ENCODE assay signal across 14 cellular contexts in genomic region chr14:89256273-89256672, GRCh38.
DNase-seq lines count a peak whose midpoint lies in the region; ATAC-seq, FAIRE-seq and TF ChIP-seq lines count a peak whose summit lies in the region.
"Had no signal": no experiment of that assay in that cellular context is flagged by ENCODE, and none has a peak within 500 bp of the region (broad histone marks: within the 10 kb centered on the region; RNA-seq: fewer than 3 reads in every experiment).

No MANE protein-coding gene starts in this region.

- H2BK120ac ChIP-seq in H1 (replicated peaks; ENCODE audit: low read depth, low read length) = no peak overlapping the region

- POLR2A ChIA-PET in H1 (lab: Charles Lee; ENCODE audit: partially characterized antibody) = no interaction called here

- H3K9ac ChIP-seq in H1 (replicated peaks in 1 of 4; ENCODE audit: extremely low read depth in 1 of 4, low read depth in 3 of 4, low read length in 3 of 4) = no peak overlapping the region

- intact Hi-C loops in left ventricle myocardium superior (cut with micrococcal nuclease) = no loop called here
- intact Hi-C loops in left cardiac atrium (cut with DNase I) = no loop called here
- intact Hi-C loops in vagina (cut with DNase I) = no loop called here

- no peak overlapping the region for H4K8ac ChIP-seq in H1 (ENCODE audit: extremely low read depth, insufficient read depth, low read length)

- no peak; a peak in 1 of 3 replicates for TF ChIP-seq POLR2A in H1 (IDR thresholded peaks at IDR 0.05; ENCODE audit: control extremely low read depth in 1 of 2, low read depth in 2 of 2, low read length in 2 of 2)
- no peak for TF ChIP-seq POLR2A in tibial nerve (IDR thresholded peaks at IDR 0.05)
- no peak for TF ChIP-seq POLR2A in vagina (IDR thresholded peaks at IDR 0.05)

- H3K27me3 ChIP-seq in H1 (replicated peaks in 1 of 4; ENCODE audit: control insufficient read depth in 3 of 4, extremely low read depth in 1 of 4, insufficient read depth in 3 of 4, low read length in 3 of 4) (no peaks in the 10 kb centered on the region), tibial nerve (no peaks in the 10 kb centered on the region), vagina (no peaks in the 10 kb centered on the region)

- no peak overlapping the region for H3K18ac ChIP-seq in H1 (ENCODE audit: extremely low read depth, low read length)

- H3K56ac ChIP-seq in H1 (replicated peaks; ENCODE audit: insufficient read length, low read depth, low read length) = no peak overlapping the region

- CTCF ChIA-PET in H1 (lab: Charles Lee; ENCODE audit: partially characterized antibody) = interaction anchor here (0.8 to 1.7 kb wide), 4 partner anchors 11 to 52 kb away, joined by 3 to 6 read pairs (median 3); no protein-coding TSS in a partner anchor

- no peak overlapping the region for H3K4ac ChIP-seq in H1 (replicated peaks; ENCODE audit: insufficient read length, low read depth, low read length)

- TF ChIP-seq EP300 in H1 (IDR thresholded peaks at IDR 0.05; ENCODE audit: borderline replicate concordance in 1 of 2, low read depth in 2 of 2, low read length in 2 of 2) (no peak), tibial nerve (IDR thresholded peaks at IDR 0.05) (no peak)

- H3K9me3 ChIP-seq in H1 (ENCODE audit: insufficient read depth in 2 of 2, low read depth in 1 of 2, low read length in 1 of 2) = no peaks in the 10 kb centered on the region
- H3K9me3 ChIP-seq in tibial nerve = no peaks in the 10 kb centered on the region
- H3K9me3 ChIP-seq in vagina = no peaks in the 10 kb centered on the region

- H3K4me2 ChIP-seq in H1 (ENCODE audit: insufficient read depth in 1 of 2, low read depth in 2 of 2, low read length in 2 of 2) = no peak overlapping the region

- no peak overlapping the region for H2BK20ac ChIP-seq in H1 (ENCODE audit: low read length)

- no peak overlapping the region for H3K4me3 ChIP-seq in H1 (ENCODE audit: extremely low read depth in 1 of 4, insufficient read depth in 2 of 4, low read depth in 3 of 4, low read length in 4 of 4)
- no peak overlapping the region for H3K4me3 ChIP-seq in tibial nerve
- no peak overlapping the region for H3K4me3 ChIP-seq in vagina

- H3K79me2 ChIP-seq in H1 (ENCODE audit: control insufficient read depth in 1 of 2, insufficient read depth in 2 of 2, low read length in 2 of 2) = peaks cover 6 to 92% of the 10 kb centered on the region in 2 experiments

- H2BK12ac ChIP-seq in H1 (ENCODE audit: low read depth, low read length) = no peak overlapping the region

- peaks cover 3% of the 10 kb centered on the region for H3K27me3 Mint-ChIP-seq in nephron progenitor cell (ENCODE audit: low read depth, poor library complexity)
- H3K27me3 Mint-ChIP-seq: B cell; CD8-positive, alpha-beta memory T cell had no signal

- H3K4me1 ChIP-seq in H1 (replicated peaks in 1 of 4; ENCODE audit: control insufficient read depth in 3 of 4, insufficient read depth in 4 of 4, low read length in 3 of 4) (peaks cover 0 to 8% (median 2%) of the 10 kb centered on the region in 4 experiments; a peak in 3 of 7 replicates), tibial nerve (peaks cover 0 to 4% (median 0%) of the 10 kb centered on the region in 4 donors), vagina (peaks cover 32% of the 10 kb centered on the region)

- H4K20me1 ChIP-seq in H1 (replicated peaks in 1 of 2; ENCODE audit: control insufficient read depth in 1 of 2, insufficient read depth in 2 of 2, low read length in 2 of 2) = peaks cover 6 to 10% of the 10 kb centered on the region in 2 experiments

- DNase-seq in left ventricle myocardium superior (no peak), left cardiac atrium (no peak), H1 (ENCODE audit: low read depth in 1 of 2, low spot score in 2 of 2) (no peak), nephron progenitor cell (no peak), tibial nerve (ENCODE audit: low spot score in 2 of 2) (no peak), Ammon's horn (ENCODE audit: low spot score) (no peak), vagina (ENCODE audit: extremely low spot score in 2 of 2) (no peak)
- DNase-seq: CD8-positive, alpha-beta memory T cell; MM.1S; NCI-H1105; NCI-H187; NCI-H2171; NCI-H774 had no signal

- TF ChIP-seq RAD21 in H1 (IDR thresholded peaks at IDR 0.05 in 1 of 2, conservative IDR thresholded peaks at IDR 0.05 in 1 of 2; ENCODE audit: low read depth in 2 of 2, low read length in 2 of 2) = no peak

- H2BK15ac ChIP-seq in H1 (ENCODE audit: low read length) = no peak overlapping the region

- no peak overlapping the region for H2AFZ ChIP-seq in H1 (ENCODE audit: low read length)

- peaks cover 34% of the 10 kb centered on the region for H3K4me1 Mint-ChIP-seq in nephron progenitor cell

- H3K27ac ChIP-seq in H1 (ENCODE audit: low read depth, low read length) (no peak overlapping the region), tibial nerve (no peak overlapping the region), vagina (no peak overlapping the region)

- no peak overlapping the region for H4K91ac ChIP-seq in H1 (replicated peaks; ENCODE audit: insufficient read length, low read length)

- H3K23ac ChIP-seq in H1 (ENCODE audit: insufficient read length) = no peak overlapping the region

- H3K36me3 Mint-ChIP-seq in nephron progenitor cell (ENCODE audit: low read depth) = peaks cover 30% of the 10 kb centered on the region

- H2BK5ac ChIP-seq in H1 (ENCODE audit: low read depth, low read length) = no peak overlapping the region

- no peaks in the 10 kb centered on the region for H3K23me2 ChIP-seq in H1 (ENCODE audit: low read depth, low read length)

- H3K14ac ChIP-seq in H1 (ENCODE audit: insufficient read length) = no peak overlapping the region

- ATAC-seq in left ventricle myocardium superior (peak; percentile 48), left cardiac atrium (no peak)

- H4K5ac ChIP-seq in H1 (ENCODE audit: insufficient read length, low read depth, low read length) = no peak overlapping the region

- H3K27ac Mint-ChIP-seq in nephron progenitor cell = peak overlapping the region; percentile 31
- H3K27ac Mint-ChIP-seq: B cell had no signal

- no peaks in the 10 kb centered on the region for H3K9me3 Mint-ChIP-seq in nephron progenitor cell
- H3K9me3 Mint-ChIP-seq: CD8-positive, alpha-beta memory T cell had no signal

- peaks cover 17% of the 10 kb centered on the region; the same call in 1 of the 2 replicates for H3K79me1 ChIP-seq in H1 (ENCODE audit: low read depth, low read length)

- no peak overlapping the region for H2AK5ac ChIP-seq in H1 (ENCODE audit: low read depth, low read length)

- H3K36me3 ChIP-seq in H1 (ENCODE audit: control insufficient read depth in 2 of 4, insufficient read depth in 4 of 4, low read length in 3 of 4) (peaks cover 0 to 6% (median 3%) of the 10 kb centered on the region in 4 experiments; a peak in 4 of 8 replicates), tibial nerve (peaks cover 0 to 19% (median 0%) of the 10 kb centered on the region in 3 donors), vagina (no peaks in the 10 kb centered on the region)

- H3K4me3 Mint-ChIP-seq in nephron progenitor cell = no peak overlapping the region
- H3K4me3 Mint-ChIP-seq: B cell; CD8-positive, alpha-beta memory T cell had no signal

- 87% methylated on average over 8 of the region's 8 CpGs; no CpG with 5 or more reads in 1 of the 2 experiments for WGBS in H1 (ENCODE audit: extremely low coverage in 1 of 2, insufficient coverage in 1 of 2, insufficient read length in 1 of 2, insufficient replicate concordance in 2 of 2, low coverage in 1 of 2, low lambda C conversion rate in 2 of 2, missing lambda C conversion rate in 1 of 2), 2 experiments
- WGBS in tibial nerve, 2 donors = 77 to 79% methylated on average over 8 of the region's 8 CpGs

- FAIRE-seq in H1 (lab: Jason Lieb, UNC) = no peak

- TF ChIP-seq CTCF in H1 (IDR thresholded peaks at IDR 0.05; ENCODE audit: control extremely low read depth in 1 of 3, insufficient read depth in 1 of 3, low read depth in 1 of 3, low read length in 3 of 3) = no peak
- no peak for TF ChIP-seq CTCF in nephron progenitor cell (IDR thresholded peaks at IDR 0.05)
- TF ChIP-seq CTCF in tibial nerve (IDR thresholded peaks at IDR 0.05) = no peak
- no peak for TF ChIP-seq CTCF in vagina (IDR thresholded peaks at IDR 0.05)

TF ChIP-seq in H1, 55 proteins besides CTCF, POLR2A, EP300 and RAD21:
- no peak for TF ChIP-seq NRF1 (IDR thresholded peaks at IDR 0.05; ENCODE audit: low read depth, low read length)
- TF ChIP-seq POLR2AphosphoS5 (IDR thresholded peaks at IDR 0.05; ENCODE audit: low read depth, low read length) = 0 out of 2 replicates have a peak, but pooled peaks have one; percentile 39
TF ChIP-seq in H1: peak in this region for 1.
